7 cellular contexts compared by ENCODE assay signal in the genomic region with DNA sequence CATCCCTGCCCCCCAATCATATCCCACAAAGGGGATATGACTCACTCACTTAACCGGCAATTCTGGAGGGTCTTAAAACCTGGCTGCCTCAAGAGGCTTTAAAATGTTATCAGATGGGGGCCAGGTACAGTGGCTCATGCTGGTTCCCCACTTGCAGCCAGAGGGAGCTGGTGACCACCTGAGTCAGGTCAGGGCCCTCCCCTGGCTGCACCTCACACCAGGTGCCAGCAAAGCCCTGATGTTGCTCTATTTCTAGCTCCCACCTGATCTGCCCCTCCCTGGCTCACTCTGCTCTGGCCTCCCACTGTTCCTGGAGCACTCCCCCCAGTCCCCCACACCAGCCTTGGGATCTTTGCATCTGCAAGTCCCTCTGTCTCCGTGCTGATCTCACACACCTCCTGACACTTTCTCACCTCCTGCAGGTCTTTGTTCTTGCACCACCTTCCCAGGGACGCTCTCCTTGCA. TPM values are rescaled to one million over a fixed set of nuclear protein-coding genes. Genes with fewer than 3 reads are reported as not detected.
DNase-seq lines count a peak whose midpoint lies in the region; ATAC-seq and TF ChIP-seq lines count a peak whose summit lies in the region.

No MANE protein-coding gene starts in this region.

- no peaks in the 10 kb centered on the region for H3K36me3 ChIP-seq in parathyroid adenoma (ENCODE audit: control insufficient read depth, insufficient read depth, low read length)

- no peak for ATAC-seq in GM21367 (IDR thresholded peaks at IDR 0.05; ENCODE audit: unreplicated experiment)
- no peak for ATAC-seq in omental fat pad (ENCODE audit: low FRiP score)

- no peaks in the 10 kb centered on the region for H3K4me1 ChIP-seq in parathyroid adenoma

- no peaks in the 10 kb centered on the region for H3K4me1 Mint-ChIP-seq in chondrocyte (ENCODE audit: low read depth)

- peak; percentile 43 for DNase-seq in NCI-H2196 treated with DMSO at 0.1 percent for 48 hours (lab: John Stamatoyannopoulos, UW; ENCODE audit: unreplicated experiment)
- DNase-seq in chondrocyte (ENCODE audit: low spot score) = no peak
- no peak for DNase-seq in omental fat pad (ENCODE audit: low spot score)
- no peak for DNase-seq in posterior vena cava (ENCODE audit: low spot score)

- H3K36me3 Mint-ChIP-seq in chondrocyte (ENCODE audit: low read depth) = no peaks in the 10 kb centered on the region

- no peak overlapping the region for H3K27ac Mint-ChIP-seq in chondrocyte (ENCODE audit: unreplicated experiment)

- no peak overlapping the region for H3K4me3 ChIP-seq in GM12875 (ENCODE audit: low read depth, low read length)
- H3K4me3 ChIP-seq in parathyroid adenoma (ENCODE audit: low read depth, low read length) = no peak overlapping the region

- intact Hi-C loops in posterior vena cava (cut with DNase I) = no loop called here

- no peaks in the 10 kb centered on the region for H3K9me3 ChIP-seq in parathyroid adenoma (ENCODE audit: control insufficient read depth, low read length)

- no peaks in the 10 kb centered on the region for H3K79me2 ChIP-seq in parathyroid adenoma

- H3K4me2 ChIP-seq in parathyroid adenoma (ENCODE audit: low read length) = no peak overlapping the region

- H3K4me3 Mint-ChIP-seq in chondrocyte (ENCODE audit: unreplicated experiment) = no peak overlapping the region

- TF ChIP-seq CTCF in GM12875 (IDR thresholded peaks at IDR 0.05; ENCODE audit: borderline replicate concordance, insufficient read depth, low read depth, low read length) (peak; percentile 44; the same call in 1 of the 2 replicates), chondrocyte (IDR thresholded peaks at IDR 0.05) (peak; percentile 41), parathyroid adenoma (IDR thresholded peaks at IDR 0.05) (peak; percentile 43), omental fat pad (IDR thresholded peaks at IDR 0.05) (no peak)

- H2AFZ ChIP-seq in parathyroid adenoma = no peak overlapping the region

- H3K27me3 ChIP-seq in parathyroid adenoma (ENCODE audit: control insufficient read depth, insufficient read depth, low read length) = no peaks in the 10 kb centered on the region

- no peaks in the 10 kb centered on the region for H3K9me3 Mint-ChIP-seq in chondrocyte (ENCODE audit: low read depth)

- H3K27me3 Mint-ChIP-seq in chondrocyte (ENCODE audit: low read depth) = peaks cover 16% of the 10 kb centered on the region

- no peak overlapping the region for H3K9ac ChIP-seq in parathyroid adenoma

- no peak overlapping the region for H3K27ac ChIP-seq in parathyroid adenoma

RNA-seq across cellular contexts. Expression of gene HPN, which starts 14.2 kb away (rescaled TPM):
- total RNA-seq in chondrocyte (not detected in 3 replicates), omental fat pad (1 to 10 TPM in 3 of 4 donors, under 1 TPM in 1; 0.95 to 1.4 (median 1.2) TPM), posterior vena cava (1 to 10 TPM in 1 of 2 donors, under 1 TPM in 1; 1.00 to 1.7 TPM)

RNA-seq across cellular contexts. Expression of gene SCN1B, which starts 25.5 kb away (rescaled TPM):
- total RNA-seq in chondrocyte (5.7 to 6.0 TPM (median 5.8 TPM) in 3 replicates), omental fat pad (10 to 100 TPM in 3 of 4 donors, 1 to 10 TPM in 1; 8.0 to 23.2 (median 11.8) TPM), posterior vena cava (10 to 100 TPM; 30.8 to 42.4 TPM)

RNA-seq across cellular contexts. Expression of gene GRAMD1A, which starts 55.6 kb away (rescaled TPM):
- total RNA-seq in chondrocyte (58.4 to 67.9 TPM (median 65.8 TPM) in 3 replicates), omental fat pad (10 to 100 TPM; 34.7 to 70.7 (median 43.3) TPM), posterior vena cava (10 to 100 TPM; 83.0 to 87.0 TPM)

RNA-seq across cellular contexts. Expression of gene FXYD3, which starts 59.9 kb away (rescaled TPM):
- not detected in 3 replicates for total RNA-seq in chondrocyte
- total RNA-seq in omental fat pad = 1 to 10 TPM in 1 of 4 donors, under 1 TPM in 1, not detected in 2; 0.38 to 2.6 TPM
- total RNA-seq in posterior vena cava = not detected

Comparison
In these comparisons a context has a peak if more than half of its experiments do, and no peak if none do; other contexts are left out.
1. CTCF ChIP-seq: peak in GM12875 (single experiment), chondrocyte (single experiment) and parathyroid adenoma (single experiment); none in omental fat pad (0 of 3).